27 cellular contexts compared by ENCODE assay signal in the genomic region with DNA sequence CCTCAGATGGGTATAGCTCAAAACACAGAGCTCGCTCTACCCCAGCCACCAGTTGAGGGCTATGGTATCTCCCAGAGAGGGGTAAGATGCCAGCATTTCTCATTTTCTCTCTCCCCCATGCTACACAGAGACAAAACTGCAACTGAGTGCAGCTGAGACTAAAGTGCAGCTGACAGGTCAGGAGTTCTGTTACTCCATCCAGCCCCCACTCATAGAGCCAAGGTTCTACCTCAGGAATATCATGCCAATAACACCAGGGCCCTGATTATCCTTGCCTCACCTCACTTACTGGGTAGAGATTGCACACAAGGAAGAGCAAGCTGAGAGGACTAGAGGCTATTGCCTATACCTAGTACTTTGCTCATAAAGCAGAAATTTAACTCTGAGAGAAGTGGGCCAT.
"Had no signal": no experiment of that assay in that cellular context is flagged by ENCODE, and none has a peak within 500 bp of the region (broad histone marks: within the 10 kb centered on the region; RNA-seq: fewer than 3 reads in every experiment).

No MANE protein-coding gene starts in this region.

- H3K4me3 Mint-ChIP-seq: memory B cell; natural killer cell treated with Interleukin-12 subunit alpha and Interleukin-12 subunit beta and Interleukin-15 and Interleukin-18, amount 100 ng/mL, for 72 hours; stimulated activated memory B cell treated with anti-CD40 and anti-IgM and Interleukin-4, amounts not matched to agents 10 μg/mL and 1 μg/mL and 100 μg/mL, for 72 hours; stimulated activated naive CD8-positive, alpha-beta T cell treated with anti-CD3 and anti-CD28 coated beads, Interleukin-15, amount 100 ng/mL, for 72 hours; type B pancreatic cell had no signal

- H3K36me3 Mint-ChIP-seq: type B pancreatic cell had no signal

- H3K36me3 ChIP-seq: pancreas, prostate gland, uterus had no signal

- H3K9me3 ChIP-seq: pancreas, prostate gland had no signal

- DNase-seq: hippocampal formation; kidney glomerular epithelial cell; left cardiac atrium; left lung; midbrain; mucosa of descending colon; naive thymus-derived CD4-positive, alpha-beta T cell; nucleus accumbens; pancreas; posterior cingulate gyrus; retina; sigmoid colon; small intestine; spleen; stimulated activated CD4-positive, alpha-beta T cell treated with anti-CD3 and anti-CD28 coated beads, Interleukin-4, amount 100 ng/mL, for 24 hours; stimulated activated naive CD4-positive, alpha-beta T cell treated with Interleukin-2 at 50 U/mL for 16 hours; stimulated activated naive CD8-positive, alpha-beta T cell treated with anti-CD3 and anti-CD28 coated beads, Interleukin-15, amount 100 ng/mL, for 72 hours; substantia nigra; uterus had no signal

- FAIRE-seq: keratinocyte, pancreas, small intestine had no signal

- H3K27me3 ChIP-seq: left lung, pancreas, sigmoid colon, spleen, tibial nerve, uterus had no signal

- H3K27ac ChIP-seq: left lung, pancreas, prostate gland, sigmoid colon, spleen, tibial nerve, uterus had no signal

- H3K4me1 ChIP-seq: pancreas, prostate gland, uterus had no signal

- ATAC-seq: left cardiac atrium; mucosa of descending colon; naive thymus-derived CD4-positive, alpha-beta T cell; natural killer cell treated with Interleukin-12 subunit alpha and Interleukin-12 subunit beta and Interleukin-15 and Interleukin-18, amount 100 ng/mL, for 72 hours; pancreas; right cardiac atrium; stimulated activated memory B cell treated with anti-CD40 and anti-IgM and Interleukin-4, amounts not matched to agents 10 μg/mL and 1 μg/mL and 100 μg/mL, for 72 hours; stimulated activated naive CD8-positive, alpha-beta T cell treated with anti-CD3 and anti-CD28 coated beads, Interleukin-15, amount 100 ng/mL, for 72 hours had no signal

- H3K9me3 Mint-ChIP-seq: type B pancreatic cell had no signal

- H3K27ac Mint-ChIP-seq: memory B cell; stimulated activated memory B cell treated with anti-CD40 and anti-IgM and Interleukin-4, amounts not matched to agents 10 μg/mL and 1 μg/mL and 100 μg/mL, for 72 hours; stimulated activated naive CD8-positive, alpha-beta T cell treated with anti-CD3 and anti-CD28 coated beads, Interleukin-15, amount 100 ng/mL, for 72 hours; type B pancreatic cell had no signal

- H3K4me3 ChIP-seq: left lung, mucosa of descending colon, pancreas, prostate gland, sigmoid colon, spleen, tibial nerve, uterus had no signal

- H3K4me1 Mint-ChIP-seq: memory B cell; stimulated activated memory B cell treated with anti-CD40 and anti-IgM and Interleukin-4, amounts not matched to agents 10 μg/mL and 1 μg/mL and 100 μg/mL, for 72 hours had no signal
